23 cellular contexts compared by ENCODE assay signal in the genomic region with DNA sequence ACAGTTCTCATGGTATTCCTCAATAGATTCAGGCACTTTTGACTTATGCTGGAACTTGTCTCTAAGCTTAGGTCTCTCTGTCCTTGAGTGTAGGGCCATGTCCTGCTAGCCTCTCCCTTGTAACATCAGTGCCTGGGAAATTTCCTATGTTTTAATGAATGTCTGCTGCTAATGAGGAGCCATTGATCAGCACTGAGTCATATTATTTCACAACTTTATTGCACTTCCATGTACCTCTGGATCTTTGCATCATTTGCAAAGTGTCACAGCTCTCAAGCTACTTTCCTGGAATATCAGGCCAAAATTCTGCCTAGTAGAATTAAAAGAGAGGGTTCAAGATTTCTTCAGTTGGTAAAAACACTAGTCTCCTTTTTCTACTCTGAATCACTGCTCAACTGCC.
DNase-seq lines count a peak whose midpoint lies in the region; ATAC-seq and TF ChIP-seq lines count a peak whose summit lies in the region.
"Had no signal": no experiment of that assay in that cellular context is flagged by ENCODE, and none has a peak within 500 bp of the region (broad histone marks: within the 10 kb centered on the region; RNA-seq: fewer than 3 reads in every experiment).

No MANE protein-coding gene starts in this region.

- no peak overlapping the region for H3K4me3 ChIP-seq in AG10803 (ENCODE audit: low read length)
- no peak overlapping the region for H3K4me3 ChIP-seq in fibroblast of villous mesenchyme (ENCODE audit: low read depth, low read length)
- H3K4me3 ChIP-seq in trophoblast cell (ENCODE audit: low read depth, low read length): no peak overlapping the region
- no peak overlapping the region for H3K4me3 ChIP-seq in psoas muscle
- H3K4me3 ChIP-seq: BLaER1, cardiac muscle cell, gastrocnemius medialis, prostate gland, spleen had no signal

- no peak overlapping the region for H3K18ac ChIP-seq in trophoblast cell (ENCODE audit: low read length)

- no peak overlapping the region for H3K27ac ChIP-seq in trophoblast cell (ENCODE audit: low read depth, low read length)
- no peak overlapping the region for H3K27ac ChIP-seq in psoas muscle
- H3K27ac ChIP-seq in CD4-positive, alpha-beta T cell (ENCODE audit: low read depth, low read length): no peak overlapping the region
- H3K27ac ChIP-seq: BLaER1, cardiac muscle cell, gastrocnemius medialis, HL-60, prostate gland had no signal

- H4K12ac ChIP-seq in trophoblast cell (ENCODE audit: low read depth, low read length): no peak overlapping the region

- H3K36me3 ChIP-seq in trophoblast cell (ENCODE audit: control insufficient read depth in 1 of 2, insufficient read depth in 2 of 2, low read length in 2 of 2) (no peaks in the 10 kb centered on the region), psoas muscle (ENCODE audit: insufficient read depth in 1 of 2, low read depth in 1 of 2) (no peaks in the 10 kb centered on the region)
- H3K36me3 ChIP-seq: BLaER1, cardiac muscle cell, gastrocnemius medialis, prostate gland, spleen had no signal

- H2AK5ac ChIP-seq in trophoblast cell (ENCODE audit: low read length): no peak overlapping the region

- H4K91ac ChIP-seq in trophoblast cell (ENCODE audit: low read depth, low read length): peak overlapping the region; percentile 43

- ATAC-seq in HG02840 (IDR thresholded peaks at IDR 0.05; ENCODE audit: low FRiP score, unreplicated experiment) (no peak), psoas muscle (no peak)
- ATAC-seq in CD4-positive, alpha-beta T cell (ENCODE audit: poor library complexity): no peak
- ATAC-seq: activated naive CD8-positive, alpha-beta T cell treated with anti-CD3 and anti-CD28 coated beads, Interleukin-2, amount 50 U/mL, for 24 hours; gastrocnemius medialis; natural killer cell treated with Interleukin-12 subunit alpha and Interleukin-12 subunit beta and Interleukin-15 and Interleukin-18, amount 100 ng/mL, for 72 hours had no signal

- H3K4me1 Mint-ChIP-seq in CD4-positive, alpha-beta T cell (ENCODE audit: low read depth): no peaks in the 10 kb centered on the region
- H3K4me1 Mint-ChIP-seq: activated CD4-positive, alpha-beta T cell treated with anti-CD3 and anti-CD28 coated beads, Interleukin-2, amount 10 ng/mL, durations not matched to agents 24 days and 14 days; activated naive CD8-positive, alpha-beta T cell treated with anti-CD3 and anti-CD28 coated beads, Interleukin-2, amount 50 U/mL, for 24 hours; IgD-negative memory B cell had no signal

- H3K4me2 ChIP-seq in trophoblast cell (ENCODE audit: low read length): no peak overlapping the region
- H3K4me2 ChIP-seq: BLaER1 had no signal

- H3K4me3 Mint-ChIP-seq in CD4-positive, alpha-beta T cell: no peak overlapping the region
- H3K4me3 Mint-ChIP-seq: activated CD4-positive, alpha-beta T cell treated with anti-CD3 and anti-CD28 coated beads, Interleukin-2, amount 10 ng/mL, durations not matched to agents 24 days and 14 days; activated naive CD8-positive, alpha-beta T cell treated with anti-CD3 and anti-CD28 coated beads, Interleukin-2, amount 50 U/mL, for 24 hours; IgD-negative memory B cell; mesothelial cell of epicardium; natural killer cell treated with Interleukin-12 subunit alpha and Interleukin-12 subunit beta and Interleukin-15 and Interleukin-18, amount 100 ng/mL, for 72 hours had no signal

- POLR2A ChIA-PET in CD4-positive, alpha-beta T cell (lab: Charles Lee): no interaction called here

- intact Hi-C loops in psoas muscle (cut with DNase I): no loop called here
- intact Hi-C loops in CD4-positive, alpha-beta T cell (cut with DNase I, micrococcal nuclease): no loop called here

- no peak overlapping the region for H3K14ac ChIP-seq in trophoblast cell (ENCODE audit: low read length)

- H3K27me3 ChIP-seq in trophoblast cell (ENCODE audit: insufficient read depth, low read length) (no peaks in the 10 kb centered on the region), psoas muscle (ENCODE audit: insufficient read depth in 3 of 3, low read length in 2 of 3) (no peaks in the 10 kb centered on the region)
- no peaks in the 10 kb centered on the region for H3K27me3 ChIP-seq in CD4-positive, alpha-beta T cell (ENCODE audit: control insufficient read depth, insufficient read depth, low read length)
- H3K27me3 ChIP-seq: BLaER1, cardiac muscle cell, gastrocnemius medialis, spleen had no signal

- H2BK120ac ChIP-seq in trophoblast cell (ENCODE audit: insufficient read depth, low read length, poor library complexity): peak overlapping the region; percentile 53

- peaks cover under 1% of the 10 kb centered on the region for H3K79me2 ChIP-seq in trophoblast cell (ENCODE audit: control insufficient read depth, insufficient read depth, low read length, poor library complexity)

- no peaks in the 10 kb centered on the region for H3K9me3 Mint-ChIP-seq in CD4-positive, alpha-beta T cell
- H3K9me3 Mint-ChIP-seq: activated CD4-positive, alpha-beta T cell treated with anti-CD3 and anti-CD28 coated beads, Interleukin-2, amount 10 ng/mL, durations not matched to agents 24 days and 14 days; activated naive CD8-positive, alpha-beta T cell treated with anti-CD3 and anti-CD28 coated beads, Interleukin-2, amount 50 U/mL, for 24 hours; IgD-negative memory B cell; mesothelial cell of epicardium; natural killer cell treated with Interleukin-12 subunit alpha and Interleukin-12 subunit beta and Interleukin-15 and Interleukin-18, amount 100 ng/mL, for 72 hours had no signal

- no peak overlapping the region for H3K23ac ChIP-seq in trophoblast cell (ENCODE audit: low read length)

- CTCF ChIA-PET in CD4-positive, alpha-beta T cell (lab: Charles Lee): no interaction called here

- H2AFZ ChIP-seq in trophoblast cell (ENCODE audit: insufficient read depth, low read length, poor library complexity): no peak overlapping the region

- TF ChIP-seq CTCF in AG10803 (conservative IDR thresholded peaks at IDR 0.05; ENCODE audit: low read length) (no peak), fibroblast of villous mesenchyme (IDR thresholded peaks at IDR 0.05; ENCODE audit: insufficient read depth, low read depth, low read length) (no peak), psoas muscle (IDR thresholded peaks at IDR 0.05) (no peak)
- TF ChIP-seq CTCF in CD4-positive, alpha-beta T cell (IDR thresholded peaks at IDR 0.05): no peak

- H3K4ac ChIP-seq in trophoblast cell (ENCODE audit: low read depth, low read length): no peak overlapping the region

- H4K8ac ChIP-seq in trophoblast cell (ENCODE audit: low read depth, low read length): no peak overlapping the region

- peak overlapping the region; percentile 23 for H2BK5ac ChIP-seq in trophoblast cell (ENCODE audit: low read depth, low read length, poor library complexity)

- no peak overlapping the region for H3K9ac ChIP-seq in trophoblast cell (ENCODE audit: low read length)
- H3K9ac ChIP-seq: BLaER1 had no signal

- peaks cover 2% of the 10 kb centered on the region for H3K9me3 ChIP-seq in trophoblast cell (ENCODE audit: insufficient read depth, low read depth, low read length)
- no peaks in the 10 kb centered on the region for H3K9me3 ChIP-seq in psoas muscle
- no peaks in the 10 kb centered on the region for H3K9me3 ChIP-seq in CD4-positive, alpha-beta T cell (ENCODE audit: control insufficient read depth, low read length)
- H3K9me3 ChIP-seq: BLaER1, gastrocnemius medialis, prostate gland, spleen had no signal

- H3K79me1 ChIP-seq in trophoblast cell (ENCODE audit: low read length): peaks cover 10% of the 10 kb centered on the region

- H2BK12ac ChIP-seq in trophoblast cell (ENCODE audit: low read length): peak overlapping the region; percentile 58

- H3K36me3 Mint-ChIP-seq in CD4-positive, alpha-beta T cell (ENCODE audit: low read depth): no peaks in the 10 kb centered on the region
- H3K36me3 Mint-ChIP-seq: IgD-negative memory B cell; mesothelial cell of epicardium; natural killer cell treated with Interleukin-12 subunit alpha and Interleukin-12 subunit beta and Interleukin-15 and Interleukin-18, amount 100 ng/mL, for 72 hours had no signal

- peaks cover 20% of the 10 kb centered on the region for H3K27me3 Mint-ChIP-seq in CD4-positive, alpha-beta T cell

- no peak overlapping the region for H3K27ac Mint-ChIP-seq in CD4-positive, alpha-beta T cell
- H3K27ac Mint-ChIP-seq: activated CD4-positive, alpha-beta T cell treated with anti-CD3 and anti-CD28 coated beads, Interleukin-2, amount 10 ng/mL, durations not matched to agents 24 days and 14 days; activated naive CD8-positive, alpha-beta T cell treated with anti-CD3 and anti-CD28 coated beads, Interleukin-2, amount 50 U/mL, for 24 hours; IgD-negative memory B cell; mesothelial cell of epicardium; natural killer cell treated with Interleukin-12 subunit alpha and Interleukin-12 subunit beta and Interleukin-15 and Interleukin-18, amount 100 ng/mL, for 72 hours had no signal

- DNase-seq in AG10803 (ENCODE audit: low read depth) (peak; percentile 19), amniotic epithelial cell (ENCODE audit: low read depth) (peak; percentile 32), fibroblast of villous mesenchyme (ENCODE audit: low read depth) (peak; percentile 59), trophoblast cell (no peak), psoas muscle (no peak), dedifferentiated amniotic fluid mesenchymal stem cell (ENCODE audit: extremely low spot score) (no peak)
- DNase-seq in CD4-positive, alpha-beta T cell: no peak
- DNase-seq: activated CD4-positive, alpha-beta T cell treated with anti-CD3 and anti-CD28 coated beads, Interleukin-2, amount 10 ng/mL, durations not matched to agents 24 days and 14 days; activated naive CD8-positive, alpha-beta T cell treated with anti-CD3 and anti-CD28 coated beads, Interleukin-2, amount 50 U/mL, for 24 hours; gastrocnemius medialis; left cardiac atrium; NCI-H146; SHP77 treated with DMSO at 0.1 percent for 48 hours; spleen; stimulated activated CD4-positive, alpha-beta T cell treated with anti-CD3 and anti-CD28 coated beads, Interleukin-4, amount 100 ng/mL, for 24 hours had no signal

- peaks cover 9 to 16% of the 10 kb centered on the region in 2 experiments for H3K4me1 ChIP-seq in trophoblast cell (ENCODE audit: control insufficient read depth in 1 of 2, insufficient read depth in 2 of 2, low read length in 2 of 2)
- peaks cover 5% of the 10 kb centered on the region for H3K4me1 ChIP-seq in psoas muscle
- H3K4me1 ChIP-seq: BLaER1 had no signal

Comparison
In these comparisons a context has a peak if more than half of its experiments do, and no peak if none do; other contexts are left out.
1. DNase-seq: peak in AG10803 (single experiment), amniotic epithelial cell (single experiment) and fibroblast of villous mesenchyme (single experiment); none in trophoblast cell (0 of 2), psoas muscle (0 of 2), dedifferentiated amniotic fluid mesenchymal stem cell (single experiment) and CD4-positive, alpha-beta T cell (0 of 10).